ENCODE assay signal across 10 cellular contexts in the genomic region with DNA sequence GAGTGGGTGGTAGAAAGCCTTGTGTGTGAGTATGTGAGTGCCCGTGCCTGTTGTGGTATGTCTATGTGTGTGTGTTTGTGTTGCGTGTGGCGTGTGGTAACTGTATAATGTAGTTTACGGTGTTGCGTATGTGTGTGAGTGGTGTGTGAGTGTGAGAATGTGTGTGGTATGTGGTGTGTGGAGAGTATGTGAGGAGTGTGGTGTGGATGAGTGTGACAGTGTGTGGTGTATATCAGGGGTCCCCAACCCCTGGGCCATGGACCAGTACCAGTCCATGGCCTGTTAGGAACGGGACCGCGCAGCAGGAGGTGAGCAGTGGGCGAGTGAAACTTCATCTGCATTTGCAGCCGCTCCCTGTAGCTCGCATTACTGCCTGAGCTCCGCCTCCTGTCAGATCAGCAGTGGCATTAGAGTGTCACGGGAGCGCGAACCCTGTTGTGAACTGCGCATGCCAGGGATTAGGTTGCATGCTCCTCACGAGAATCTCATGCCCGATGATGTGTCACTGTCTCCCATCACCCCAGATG. TPM values are rescaled to one million over a fixed set of nuclear protein-coding genes. Genes with fewer than 3 reads are reported as not detected.
DNase-seq lines count a peak whose midpoint lies in the region; ATAC-seq, FAIRE-seq and TF ChIP-seq lines count a peak whose summit lies in the region.
"Had no signal": no experiment of that assay in that cellular context is flagged by ENCODE, and none has a peak within 500 bp of the region (broad histone marks: within the 10 kb centered on the region; RNA-seq: fewer than 3 reads in every experiment).

No MANE protein-coding gene starts in this region.

- H3K27me3 Mint-ChIP-seq in T-helper 2 cell treated with Interferon-gamma antibody and Interleukin-4, amounts not matched to agents 5 μg/mL and 100 μg/mL, for 36 hours (ENCODE audit: low read depth): peaks cover 11% of the 10 kb centered on the region

- no peaks in the 10 kb centered on the region for H3K36me3 ChIP-seq in keratinocyte (ENCODE audit: control insufficient read depth in 2 of 2, extremely low read depth in 1 of 2, insufficient read depth in 2 of 2, low read length in 2 of 2)
- H3K36me3 ChIP-seq: SJSA1 had no signal

- dilution Hi-C loops in keratinocyte (cut with MboI; ENCODE audit: extremely low pct_ligation_motif_present, low sequenced_read_pairs): no loop called here

- H3K4me1 ChIP-seq in keratinocyte (ENCODE audit: control insufficient read depth, extremely low read depth, insufficient read depth, low read length): peaks cover 3% of the 10 kb centered on the region
- H3K4me1 ChIP-seq: SJSA1 had no signal

- no peak for TF ChIP-seq CTCF in AG10803 (conservative IDR thresholded peaks at IDR 0.05; ENCODE audit: low read length)
- no peak for TF ChIP-seq CTCF in VCaP (conservative IDR thresholded peaks at IDR 0.05)
- TF ChIP-seq CTCF in keratinocyte (optimal IDR thresholded peaks at IDR 0.05 in 1 of 3, IDR thresholded peaks at IDR 0.05 in 1 of 3, conservative IDR thresholded peaks at IDR 0.05 in 1 of 3; ENCODE audit: extremely low read depth in 1 of 3, insufficient read depth in 2 of 3, low read length in 3 of 3): no peak

- no peaks in the 10 kb centered on the region for H4K20me1 ChIP-seq in keratinocyte (ENCODE audit: control insufficient read depth, extremely low read depth, insufficient read depth, low read length)

- peaks cover 27% of the 10 kb centered on the region for H3K27me3 ChIP-seq in keratinocyte (ENCODE audit: control insufficient read depth, extremely low read depth, insufficient read depth, low read length)
- H3K27me3 ChIP-seq: SJSA1 had no signal

- no peaks in the 10 kb centered on the region for H3K9me3 ChIP-seq in keratinocyte (ENCODE audit: control insufficient read depth, low read depth, low read length)
- H3K9me3 ChIP-seq: SJSA1 had no signal

- no peaks in the 10 kb centered on the region for H3K36me3 Mint-ChIP-seq in T-helper 2 cell treated with Interferon-gamma antibody and Interleukin-4, amounts not matched to agents 5 μg/mL and 100 μg/mL, for 36 hours (ENCODE audit: low read depth)

- CTCF ChIA-PET in HEK293T (lab: Yijun Ruan, JAX): interaction anchor here (0.6 kb wide), 1 partner anchor 81 kb away, joined by 4 read pairs; no protein-coding TSS in a partner anchor

- H3K79me2 ChIP-seq in keratinocyte (ENCODE audit: control insufficient read depth, insufficient read depth, low read length): no peaks in the 10 kb centered on the region

- no peaks in the 10 kb centered on the region for H3K4me1 Mint-ChIP-seq in T-helper 2 cell treated with Interferon-gamma antibody and Interleukin-4, amounts not matched to agents 5 μg/mL and 100 μg/mL, for 36 hours (ENCODE audit: low read depth)

- peak; percentile 51 for FAIRE-seq in keratinocyte (lab: Jason Lieb, UNC)

- no peak overlapping the region for H3K9ac ChIP-seq in keratinocyte (ENCODE audit: control insufficient read depth, extremely low read depth, insufficient read depth, low read length)

- peak overlapping the region; percentile 75 for H2AFZ ChIP-seq in keratinocyte (ENCODE audit: control insufficient read depth, low read length)

- no peak overlapping the region for H3K27ac Mint-ChIP-seq in T-helper 2 cell treated with Interferon-gamma antibody and Interleukin-4, amounts not matched to agents 5 μg/mL and 100 μg/mL, for 36 hours

- DNase-seq in AG10803 (ENCODE audit: low read depth) (peak; percentile 77), HEK293T (ENCODE audit: extremely low spot score) (no peak), keratinocyte (ENCODE audit: low read depth, low spot score) (no peak), KBM-7 (no peak)
- DNase-seq in T-helper 2 cell treated with Interferon-gamma antibody and Interleukin-4, amounts not matched to agents 5 μg/mL and 100 μg/mL, for 36 hours (ENCODE audit: low spot score): no peak
- DNase-seq: activated effector memory CD4-positive, alpha-beta T cell treated with Interleukin-2 at 50 U/mL for 16 hours had no signal

- no peak overlapping the region for H3K4me3 Mint-ChIP-seq in T-helper 2 cell treated with Interferon-gamma antibody and Interleukin-4, amounts not matched to agents 5 μg/mL and 100 μg/mL, for 36 hours

- POLR2A ChIA-PET in HEK293T (lab: Yijun Ruan, JAX): no interaction called here

- H3K4me3 ChIP-seq in AG10803 (ENCODE audit: low read length) (peak overlapping the region; percentile 26), keratinocyte (ENCODE audit: control insufficient read depth in 2 of 3, extremely low read depth in 1 of 3, insufficient read depth in 2 of 3, low read depth in 1 of 3, low read length in 3 of 3) (no peak overlapping the region)
- H3K4me3 ChIP-seq: SJSA1 had no signal

- in situ Hi-C loops in KBM-7 (cut with MboI; ENCODE audit: low pct_unique_long_range_greater_than_20kb, low sequenced_read_pairs): no loop called here

- no peaks in the 10 kb centered on the region for H3K9me3 Mint-ChIP-seq in T-helper 2 cell treated with Interferon-gamma antibody and Interleukin-4, amounts not matched to agents 5 μg/mL and 100 μg/mL, for 36 hours

- ATAC-seq in GM19397 (IDR thresholded peaks at IDR 0.05; ENCODE audit: unreplicated experiment) (no peak), HG02938 (IDR thresholded peaks at IDR 0.05; ENCODE audit: unreplicated experiment) (no peak)

- no peaks in the 10 kb centered on the region for H3K9me1 ChIP-seq in keratinocyte (ENCODE audit: control insufficient read depth, extremely low read depth, insufficient read depth, low read length)

- peak overlapping the region; percentile 48 for H3K4me2 ChIP-seq in keratinocyte (ENCODE audit: control insufficient read depth, extremely low read depth, insufficient read depth, low read depth, low read length)

- H3K27ac ChIP-seq in VCaP (peak overlapping the region; percentile 35; the same call in 1 of the 2 replicates), keratinocyte (ENCODE audit: control insufficient read depth, insufficient read depth, low read length) (no peak overlapping the region)
- H3K27ac ChIP-seq: SJSA1 had no signal

TF ChIP-seq in HEK293T, 16 proteins besides CTCF, POLR2A, EP300 and RAD21:
- 0 out of 2 replicates have a peak, but pooled peaks have one; percentile 49 for TF ChIP-seq L3MBTL2 (conservative IDR thresholded peaks at IDR 0.05)
- TF ChIP-seq, protein P1, sequence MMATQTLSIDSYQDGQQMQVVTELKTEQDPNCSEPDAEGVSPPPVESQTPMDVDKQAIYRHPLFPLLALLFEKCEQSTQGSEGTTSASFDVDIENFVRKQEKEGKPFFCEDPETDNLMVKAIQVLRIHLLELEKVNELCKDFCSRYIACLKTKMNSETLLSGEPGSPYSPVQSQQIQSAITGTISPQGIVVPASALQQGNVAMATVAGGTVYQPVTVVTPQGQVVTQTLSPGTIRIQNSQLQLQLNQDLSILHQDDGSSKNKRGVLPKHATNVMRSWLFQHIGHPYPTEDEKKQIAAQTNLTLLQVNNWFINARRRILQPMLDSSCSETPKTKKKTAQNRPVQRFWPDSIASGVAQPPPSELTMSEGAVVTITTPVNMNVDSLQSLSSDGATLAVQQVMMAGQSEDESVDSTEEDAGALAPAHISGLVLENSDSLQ (IDR thresholded peaks at IDR 0.05): peak; percentile 55
- TF ChIP-seq TARDBP (IDR thresholded peaks at IDR 0.05): no peak
- no peak for TF ChIP-seq NFRKB (IDR thresholded peaks at IDR 0.05)
- TF ChIP-seq BHLHE40 (IDR thresholded peaks at IDR 0.05; ENCODE audit: borderline replicate concordance): no peak
- TF ChIP-seq HDGF (IDR thresholded peaks at IDR 0.05; ENCODE audit: borderline replicate concordance): no peak
- TF ChIP-seq ZNF384 (IDR thresholded peaks at IDR 0.05): no peak
- TF ChIP-seq FOXA1 (IDR thresholded peaks at IDR 0.05): no peak
- no peak for TF ChIP-seq LEF1 (IDR thresholded peaks at IDR 0.05; ENCODE audit: borderline replicate concordance)

RNA-seq across cellular contexts. Expression of gene UPK3A, which starts 5.7 kb away (rescaled TPM):
- not detected in 3 replicates for polyA plus RNA-seq in keratinocyte
- not detected for polyA plus RNA-seq in keratinocyte (2011; ENCODE audit: low read depth)
- not detected in 2 replicates for polyA plus RNA-seq in keratinocyte (2011; cell fraction: cytosol; rRNA removed)
- not detected in 2 replicates for polyA plus RNA-seq in keratinocyte (2011; cell fraction: nucleus; rRNA removed)
- not detected in 2 replicates for polyA plus RNA-seq in keratinocyte (2012; ENCODE audit: low replicate concordance)
- not detected in 3 replicates for polyA minus RNA-seq in keratinocyte
- not detected for polyA minus RNA-seq in keratinocyte (2011; cell fraction: cytosol; rRNA and poly(A)+ RNA removed)
- not detected in 2 replicates for polyA minus RNA-seq in keratinocyte (2011; cell fraction: nucleus; rRNA and poly(A)+ RNA removed)

RNA-seq across cellular contexts. Expression of gene FAM118A, which starts 19.3 kb away (rescaled TPM):
- 20.8 to 31.1 TPM (median 28.6 TPM) in 3 replicates for polyA plus RNA-seq in keratinocyte
- polyA plus RNA-seq in keratinocyte (2011; ENCODE audit: low read depth): 13.8 TPM
- 11.0 and 15.6 TPM in 2 replicates for polyA plus RNA-seq in keratinocyte (2011; cell fraction: cytosol; rRNA removed)
- 74.0 and 91.3 TPM in 2 replicates for polyA plus RNA-seq in keratinocyte (2011; cell fraction: nucleus; rRNA removed)
- 13.3 and 15.0 TPM in 2 replicates for polyA plus RNA-seq in keratinocyte (2012; ENCODE audit: low replicate concordance)
- 13.7 to 19.9 TPM (median 18.3 TPM) in 3 replicates for polyA minus RNA-seq in keratinocyte
- 24.0 TPM for polyA minus RNA-seq in keratinocyte (2011; cell fraction: cytosol; rRNA and poly(A)+ RNA removed)
- polyA minus RNA-seq in keratinocyte (2011; cell fraction: nucleus; rRNA and poly(A)+ RNA removed): 20.0 and 31.6 TPM in 2 replicates

RNA-seq across cellular contexts. Expression of gene KIAA0930, which starts 49.8 kb away (rescaled TPM):
- polyA plus RNA-seq in keratinocyte: 115 to 163 TPM (median 140 TPM) in 3 replicates
- 165 TPM for polyA plus RNA-seq in keratinocyte (2011; ENCODE audit: low read depth)
- 117 and 219 TPM in 2 replicates for polyA plus RNA-seq in keratinocyte (2011; cell fraction: cytosol; rRNA removed)
- polyA plus RNA-seq in keratinocyte (2011; cell fraction: nucleus; rRNA removed): 109 and 144 TPM in 2 replicates
- polyA plus RNA-seq in keratinocyte (2012; ENCODE audit: low replicate concordance): 103 and 146 TPM in 2 replicates
- 85.0 to 167 TPM (median 153 TPM) in 3 replicates for polyA minus RNA-seq in keratinocyte
- polyA minus RNA-seq in keratinocyte (2011; cell fraction: cytosol; rRNA and poly(A)+ RNA removed): 157 TPM
- polyA minus RNA-seq in keratinocyte (2011; cell fraction: nucleus; rRNA and poly(A)+ RNA removed): 58.6 and 79.3 TPM in 2 replicates
